14 cellular contexts compared by ENCODE assay signal in genomic region chr7:138564365-138564764, GRCh38.
DNase-seq lines count a peak whose midpoint lies in the region; ATAC-seq and TF ChIP-seq lines count a peak whose summit lies in the region.
"Had no signal": no experiment of that assay in that cellular context is flagged by ENCODE, and none has a peak within 500 bp of the region (broad histone marks: within the 10 kb centered on the region; RNA-seq: fewer than 3 reads in every experiment).

No MANE protein-coding gene starts in this region.

- ATAC-seq in Right ventricle myocardium superior (ENCODE audit: poor library complexity) (peak; percentile 79), lower lobe of right lung (peak; percentile 65 to 74), HG03097 (IDR thresholded peaks at IDR 0.05; ENCODE audit: low FRiP score, unreplicated experiment) (no peak)
- ATAC-seq: T-helper 17 cell had no signal

- in situ Hi-C loops in mammary epithelial cell (cut with MboI; ENCODE audit: low sequenced_read_pairs in 2 of 2) = no loop called here

- H3K79me2 ChIP-seq in mammary epithelial cell (ENCODE audit: insufficient read depth, low read length) = no peaks in the 10 kb centered on the region

- TF ChIP-seq CTCF in mammary epithelial cell (conservative IDR thresholded peaks at IDR 0.05 in 1 of 2, IDR thresholded peaks at IDR 0.05 in 1 of 2; ENCODE audit: extremely low read depth in 1 of 2, insufficient read depth in 1 of 2, low read depth in 1 of 2, low read length in 2 of 2) = no peak
- no peak for TF ChIP-seq CTCF in lower lobe of right lung (IDR thresholded peaks at IDR 0.05)

- H3K36me3 ChIP-seq in mammary epithelial cell (ENCODE audit: insufficient read depth, low read length) = peaks cover 13% of the 10 kb centered on the region
- H3K36me3 ChIP-seq in lower lobe of right lung = peaks cover 63% of the 10 kb centered on the region

- H3K27ac ChIP-seq in mammary epithelial cell (ENCODE audit: insufficient read depth, low read depth, low read length) (no peak overlapping the region), lower lobe of right lung (peak overlapping the region; percentile 61)

- 93% methylated on average over 5 of the region's 5 CpGs for WGBS in mammary epithelial cell (ENCODE audit: low coverage, missing lambda C conversion rate)

- H2AFZ ChIP-seq in mammary epithelial cell (ENCODE audit: low read depth, low read length) = no peak overlapping the region

- H3K4me1 ChIP-seq in mammary epithelial cell (ENCODE audit: insufficient read depth, low read length) (no peaks in the 10 kb centered on the region), lower lobe of right lung (no peaks in the 10 kb centered on the region)

- no TSS peak for BruUV-seq in mammary epithelial cell (replicated peaks; lab: Mats Ljungman, UMichigan)

- H3K4me3 ChIP-seq in mammary epithelial cell (replicated peaks in 1 of 3; ENCODE audit: insufficient read depth in 1 of 3, low read depth in 2 of 3, low read length in 3 of 3) (no peak overlapping the region), lower lobe of right lung (peak overlapping the region; percentile 30)

- intact Hi-C loops in Right ventricle myocardium superior (cut with DNase I) = no loop called here
- intact Hi-C loops in cardiac septum (cut with DNase I) = no loop called here
- intact Hi-C loops in mammary epithelial cell (cut with micrococcal nuclease) = no loop called here
- intact Hi-C loops in lower lobe of right lung (cut with DNase I) = no loop called here

- dilution Hi-C loops in mammary epithelial cell (cut with HindIII; ENCODE audit: low sequenced_read_pairs) = no loop called here

- CTCF ChIA-PET in mammary epithelial cell (lab: Charles Lee; ENCODE audit: low non-redundant PET) = no interaction called here

- no peak overlapping the region for H3K9ac ChIP-seq in mammary epithelial cell (ENCODE audit: insufficient read depth, low read length)

- H3K27me3 ChIP-seq in mammary epithelial cell (ENCODE audit: insufficient read depth, low read length) (no peaks in the 10 kb centered on the region), lower lobe of right lung (ENCODE audit: low read depth) (no peaks in the 10 kb centered on the region)

- H3K9me3 ChIP-seq in mammary epithelial cell (replicated peaks; ENCODE audit: insufficient read depth, low read length) (peaks cover 14% of the 10 kb centered on the region), lower lobe of right lung (peaks cover 36% of the 10 kb centered on the region)

- H4K20me1 ChIP-seq in mammary epithelial cell (ENCODE audit: insufficient read depth, low read length) = no peaks in the 10 kb centered on the region

- H3K4me2 ChIP-seq in mammary epithelial cell (ENCODE audit: insufficient read depth, low read depth, low read length) = no peak overlapping the region

- DNase-seq in Right ventricle myocardium superior (no peak), cardiac septum (ENCODE audit: low spot score) (no peak), mammary epithelial cell (peak; percentile 25), lower lobe of right lung (no peak), ureter (ENCODE audit: low spot score) (peak; percentile 50), NCI-H2171 (lab: John Stamatoyannopoulos, UW) (no peak), hippocampal formation (lab: John Stamatoyannopoulos, UW) (no peak)
- DNase-seq: activated CD8-positive, alpha-beta memory T cell treated with anti-CD3 and anti-CD28 coated beads for 24 hours; amygdala; NCI-H1092 treated with DMSO at 0.1 percent for 48 hours; NCI-H82; substantia nigra; T-helper 17 cell had no signal

Comparison
In these comparisons a context has a peak if more than half of its experiments do, and no peak if none do; other contexts are left out.
1. DNase-seq: peak in mammary epithelial cell (single experiment) and ureter (single experiment); none in Right ventricle myocardium superior (single experiment), cardiac septum (single experiment), lower lobe of right lung (single experiment), NCI-H2171 (single experiment) and hippocampal formation (0 of 2).